ENCODE assay signal across 14 cellular contexts in genomic region chr21:28770867-28771661, GRCh38.
DNase-seq lines count a peak whose midpoint lies in the region; ATAC-seq and TF ChIP-seq lines count a peak whose summit lies in the region.
"Had no signal": no experiment of that assay in that cellular context is flagged by ENCODE, and none has a peak within 500 bp of the region (broad histone marks: within the 10 kb centered on the region; RNA-seq: fewer than 3 reads in every experiment).

No MANE protein-coding gene starts in this region.

- intact Hi-C loops in Right ventricle myocardium inferior (cut with DNase I) (no loop called here), cardiac septum (cut with DNase I) (loop anchor here (1.0 kb wide), 1 partner anchor 17 kb away; no protein-coding TSS in a partner anchor), vagina (cut with DNase I) (no loop called here)

- DNase-seq in Right ventricle myocardium inferior (ENCODE audit: missing footprints) = no peak
- DNase-seq in cardiac septum (ENCODE audit: low spot score) = no peak
- DNase-seq in fibroblast of peridontal ligament (ENCODE audit: extremely low read depth) = peak; percentile 26
- DNase-seq in vagina (ENCODE audit: extremely low spot score in 2 of 2) = peak in 1 of 2 donors; percentile 92
- DNase-seq in hypothalamus (lab: John Stamatoyannopoulos, UW) = no peak
- DNase-seq: activated CD4-positive, alpha-beta T cell treated with anti-CD3 and anti-CD28 coated beads for 1 hour; activated effector memory CD4-positive, alpha-beta T cell treated with anti-CD3 and anti-CD28 coated beads, Interleukin-2, amount 50 U/mL, for 16 hours; DMS153; glutamatergic neuron; NCI-H1417 treated with DMSO at 0.1 percent for 48 hours had no signal

- H3K27me3 ChIP-seq in mucosa of rectum (ENCODE audit: control insufficient read depth in 2 of 2, insufficient read depth in 2 of 2, low read length in 2 of 2) (no peaks in the 10 kb centered on the region), vagina (no peaks in the 10 kb centered on the region)

- peak overlapping the region in 1 of 2 donors; percentile 3 for H3K9ac ChIP-seq in mucosa of rectum (ENCODE audit: low read depth in 1 of 2, low read length in 2 of 2)

- TF ChIP-seq POLR2A in vagina (IDR thresholded peaks at IDR 0.05) = no peak

- ATAC-seq in Right ventricle myocardium inferior = peak; percentile 34
- ATAC-seq in HG03280 (IDR thresholded peaks at IDR 0.05; ENCODE audit: unreplicated experiment) = no peak
- no peak for ATAC-seq in HG02642 (IDR thresholded peaks at IDR 0.05; ENCODE audit: poor library complexity, unreplicated experiment)
- ATAC-seq: HCT116 had no signal

- TF ChIP-seq CTCF in vagina (IDR thresholded peaks at IDR 0.05) = no peak

- H3K4me1 ChIP-seq in mucosa of rectum (ENCODE audit: control insufficient read depth in 2 of 2, insufficient read depth in 2 of 2, low read length in 2 of 2) (peaks cover 0 to 2% of the 10 kb centered on the region in 2 donors), vagina (peaks cover 11% of the 10 kb centered on the region)

- H3K27ac ChIP-seq in mucosa of rectum (ENCODE audit: low read depth in 2 of 2, low read length in 2 of 2) (peak overlapping the region; percentile 11 to 18), vagina (peak overlapping the region; percentile 55)

- no peaks in the 10 kb centered on the region for H3K9me3 ChIP-seq in mucosa of rectum (ENCODE audit: control insufficient read depth in 2 of 2, low read length in 2 of 2)
- no peaks in the 10 kb centered on the region for H3K9me3 ChIP-seq in vagina

- H3K36me3 ChIP-seq in mucosa of rectum (ENCODE audit: control insufficient read depth in 2 of 2, insufficient read depth in 2 of 2, low read length in 2 of 2) (no peaks in the 10 kb centered on the region), vagina (no peaks in the 10 kb centered on the region)

- no peak overlapping the region for H3K4me3 ChIP-seq in mucosa of rectum (ENCODE audit: low read length in 2 of 2)
- peak overlapping the region in 1 of 2 donors; percentile 4 for H3K4me3 ChIP-seq in vagina
